Comparison of ENCODE assay signal across 13 cellular contexts in the genomic region with DNA sequence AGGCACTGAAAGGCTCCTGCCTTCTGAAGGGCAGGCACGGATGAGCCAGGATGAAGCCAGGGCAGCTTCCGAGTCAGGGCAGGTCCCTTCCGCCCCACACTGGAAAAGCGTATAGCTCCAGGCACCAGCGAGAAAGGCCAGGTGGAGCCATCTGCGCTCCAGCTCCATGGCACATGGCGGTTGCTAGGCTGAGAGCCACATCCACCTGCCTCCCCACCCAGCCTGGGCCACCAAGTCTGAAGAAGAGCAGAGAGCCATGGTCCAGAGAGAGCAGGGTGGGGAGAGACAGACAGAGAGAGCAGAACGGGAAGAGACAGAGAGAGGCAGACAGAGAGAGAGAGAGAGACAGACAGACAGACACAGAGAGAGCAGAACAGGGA. TPM values are rescaled to one million over a fixed set of nuclear protein-coding genes. Genes with fewer than 3 reads are reported as not detected.
DNase-seq lines count a peak whose midpoint lies in the region; ATAC-seq, FAIRE-seq and TF ChIP-seq lines count a peak whose summit lies in the region.
"Had no signal": no experiment of that assay in that cellular context is flagged by ENCODE, and none has a peak within 500 bp of the region (broad histone marks: within the 10 kb centered on the region; RNA-seq: fewer than 3 reads in every experiment).

No MANE protein-coding gene starts in this region.

- H4K20me1 ChIP-seq in GM12878 (ENCODE audit: control insufficient read depth, insufficient read depth): no peaks in the 10 kb centered on the region

- 77% methylated on average over 5 of the region's 8 CpGs for WGBS in A549 (ENCODE audit: missing lambda C conversion rate)
- WGBS in GM12878 (ENCODE audit: insufficient coverage, insufficient replicate concordance, low lambda C conversion rate, missing lambda C conversion rate): 62% methylated on average over 8 of the region's 8 CpGs
- no CpG with 5 or more reads among the region's 8 CpGs for WGBS in mesendoderm (ENCODE audit: extremely low coverage, insufficient coverage, low lambda C conversion rate)

- H3K9me3 ChIP-seq in A549 (no peaks in the 10 kb centered on the region), GM12878 (replicated peaks; ENCODE audit: control insufficient read depth, insufficient read depth, low read length) (no peaks in the 10 kb centered on the region)
- H3K9me3 ChIP-seq: BLaER1, breast epithelium had no signal

- H3K4ac ChIP-seq in mesendoderm (ENCODE audit: low read depth, low read length): no peak overlapping the region

- SMC1A ChIA-PET in GM12878 (lab: Charles Lee; ENCODE audit: uncharacterized antibody, unreplicated experiment): no interaction called here

- no peak overlapping the region for H2BK120ac ChIP-seq in mesendoderm (ENCODE audit: low read depth, low read length)

- H3K79me1 ChIP-seq in mesendoderm (ENCODE audit: low read length): no peaks in the 10 kb centered on the region

- H3K79me2 ChIP-seq in GM12878 (ENCODE audit: control insufficient read depth, insufficient read depth, low read length) (no peaks in the 10 kb centered on the region), mesendoderm (ENCODE audit: control insufficient read depth, insufficient read depth, low read length) (no peaks in the 10 kb centered on the region)

- in situ Hi-C loops in GM13977 (cut with MboI; ENCODE audit: low pct_unique_long_range_greater_than_20kb, low sequenced_read_pairs, unreplicated experiment): no loop called here
- in situ Hi-C loops in GM12878 (cut with MboI): no loop called here

- TF ChIP-seq EP300 in A549 (IDR thresholded peaks at IDR 0.05): no peak
- no peak for TF ChIP-seq EP300 in GM12878 (IDR thresholded peaks at IDR 0.05; ENCODE audit: borderline replicate concordance in 1 of 2, control insufficient read depth in 1 of 2, low read depth in 2 of 2, low read length in 2 of 2)

- no peak overlapping the region for H3K27ac ChIP-seq in A549
- H3K27ac ChIP-seq in GM12878 (ENCODE audit: control insufficient read depth, insufficient read depth): no peak overlapping the region
- no peak overlapping the region for H3K27ac ChIP-seq in mesendoderm (ENCODE audit: low read depth, low read length)
- H3K27ac ChIP-seq: BLaER1, breast epithelium had no signal

- no peak overlapping the region for H3K18ac ChIP-seq in mesendoderm (ENCODE audit: low read length)

- H3K4me3 ChIP-seq in A549: no peak overlapping the region
- H3K4me3 ChIP-seq in GM12878: no peak overlapping the region
- no peak overlapping the region for H3K4me3 ChIP-seq in mesendoderm (ENCODE audit: low read length)
- H3K4me3 ChIP-seq: BLaER1, breast epithelium had no signal

- TF ChIP-seq CTCF in A549 (IDR thresholded peaks at IDR 0.05): no peak
- no peak for TF ChIP-seq CTCF in GM13977 (IDR thresholded peaks at IDR 0.05; ENCODE audit: extremely low read depth, insufficient read depth, missing control alignments)
- no peak for TF ChIP-seq CTCF in GM12878 (IDR thresholded peaks at IDR 0.05 in 2 of 3, conservative IDR thresholded peaks at IDR 0.05 in 1 of 3; ENCODE audit: control insufficient read depth in 2 of 3, extremely low read depth in 1 of 3, insufficient read depth in 1 of 3, low read depth in 3 of 3, low read length in 3 of 3)

- TF ChIP-seq POLR2A in A549 (IDR thresholded peaks at IDR 0.05; ENCODE audit: low read length) (no peak), GM12878 (IDR thresholded peaks at IDR 0.05; ENCODE audit: low read depth, low read length) (no peak)

- POLR2A ChIA-PET in A549 (lab: Yijun Ruan, JAX): no interaction called here
- POLR2A ChIA-PET in GM12878 (lab: Charles Lee): no interaction called here

- CTCF ChIA-PET in A549 (lab: Yijun Ruan, JAX) (no interaction called here), GM12878 (lab: Yijun Ruan, JAX) (no interaction called here)

- no peak for TF ChIP-seq RAD21 in A549 (conservative IDR thresholded peaks at IDR 0.05 in 1 of 2, IDR thresholded peaks at IDR 0.05 in 1 of 2)
- TF ChIP-seq RAD21 in GM12878 (IDR thresholded peaks at IDR 0.05; ENCODE audit: insufficient read depth, low read depth, low read length): no peak

- FAIRE-seq in A549 (lab: Jason Lieb, UNC) (no peak), GM12878 (lab: Jason Lieb, UNC) (no peak)

- no peak overlapping the region for H2BK15ac ChIP-seq in mesendoderm (replicated peaks; ENCODE audit: low read depth)

- no peak overlapping the region for H4K5ac ChIP-seq in mesendoderm (ENCODE audit: low read length)

- no TSS peak for BruUV-seq in GM12878 (replicated peaks; lab: Mats Ljungman, UMichigan)

- intact Hi-C loops in GM12878 (cut with micrococcal nuclease; ENCODE audit: unreplicated experiment): no loop called here

- H3K4me1 ChIP-seq in A549 (peaks cover 11% of the 10 kb centered on the region), GM12878 (ENCODE audit: control insufficient read depth, insufficient read depth, low read length) (peaks cover 12% of the 10 kb centered on the region), mesendoderm (ENCODE audit: control insufficient read depth, low read depth, low read length) (no peaks in the 10 kb centered on the region)
- H3K4me1 ChIP-seq: breast epithelium had no signal

- H3K4me2 ChIP-seq in A549 (no peak overlapping the region), GM12878 (ENCODE audit: control insufficient read depth, insufficient read depth) (no peak overlapping the region), mesendoderm (ENCODE audit: low read length) (no peak overlapping the region)
- H3K4me2 ChIP-seq: BLaER1 had no signal

- H3K27me3 ChIP-seq in GM12878 (replicated peaks in 1 of 2; ENCODE audit: control insufficient read depth in 2 of 2, insufficient read depth in 2 of 2, low read length in 1 of 2) (peaks cover 0 to 2% of the 10 kb centered on the region in 2 experiments; a peak in 1 of 4 replicates), mesendoderm (ENCODE audit: insufficient read depth, low read length, poor library complexity) (peaks cover 10% of the 10 kb centered on the region)

- no peak overlapping the region for H4K8ac ChIP-seq in mesendoderm (ENCODE audit: low read depth, low read length)

- no peak overlapping the region for H2AFZ ChIP-seq in GM12878 (ENCODE audit: control insufficient read depth, low read depth, low read length)

- DNase-seq in A549 (ENCODE audit: low read depth in 1 of 2, low spot score in 1 of 2): no peak
- peak; percentile 38 for DNase-seq in GM13977 (ENCODE audit: low spot score)
- DNase-seq in GM12878 (ENCODE audit: low read depth, low spot score): no peak
- no peak for DNase-seq in mesendoderm
- no peak for DNase-seq in activated CD4-positive, CD25-positive, alpha-beta regulatory T cell treated with anti-CD3 and anti-CD28 coated beads, Interleukin-2, amount 50 U/mL, for 72 hours
- no peak for DNase-seq in NCI-H2081 treated with DMSO at 0.1 percent for 48 hours (lab: John Stamatoyannopoulos, UW)
- DNase-seq: activated CD4-positive, alpha-beta T cell treated with anti-CD3 and anti-CD28 coated beads, Interleukin-2, amount 50 U/mL, for 48 hours; activated naive CD4-positive, alpha-beta T cell; effector memory CD8-positive, alpha-beta T cell; IMR-90; NCI-H1436 treated with DMSO at 0.1 percent for 48 hours had no signal

- H2BK5ac ChIP-seq in mesendoderm (ENCODE audit: low read length): no peak overlapping the region

- H3K56ac ChIP-seq in mesendoderm (ENCODE audit: low read length): no peak overlapping the region

- no peaks in the 10 kb centered on the region for H3K36me3 ChIP-seq in GM12878 (ENCODE audit: control insufficient read depth in 2 of 2, insufficient read depth in 2 of 2, low read length in 1 of 2)
- no peaks in the 10 kb centered on the region for H3K36me3 ChIP-seq in mesendoderm (ENCODE audit: control insufficient read depth, insufficient read depth, low read length)
- H3K36me3 ChIP-seq: BLaER1, breast epithelium had no signal

- H3K9ac ChIP-seq in GM12878 (ENCODE audit: control insufficient read depth, insufficient read depth, low read length) (no peak overlapping the region), mesendoderm (ENCODE audit: low read length) (no peak overlapping the region)

- no peak overlapping the region for H3K23ac ChIP-seq in mesendoderm (ENCODE audit: low read length)

- RAD21 ChIA-PET in GM12878 (lab: Charles Lee; ENCODE audit: unreplicated experiment): no interaction called here

- H2AK5ac ChIP-seq in mesendoderm (ENCODE audit: low read length): no peak overlapping the region

- ATAC-seq in A549 (peak; percentile 29 to 32), GM12878 (peak; percentile 46)
- ATAC-seq: effector memory CD8-positive, alpha-beta T cell had no signal

RNA-seq across cellular contexts. Expression of a gene that starts 5.3 kb away (rescaled TPM):
- 0.56 and 0.77 TPM in 2 replicates for polyA plus RNA-seq in A549 (2011; rRNA removed)
- polyA plus RNA-seq in A549 (2012; cell fraction: cytosol; rRNA removed): 2.5 and 4.5 TPM in 2 replicates
- 3.3 and 3.9 TPM in 2 replicates for polyA plus RNA-seq in A549 (2012; cell fraction: nucleus; rRNA removed)
- polyA plus RNA-seq in A549 (2017; fragmentation: RNase III; extraction: RNeasy Plus Mini Kit Qiagen cat#74134 plus additional on column Dnase treatment): 2.7 to 4.2 TPM (median 4.0 TPM) in 3 replicates
- polyA minus RNA-seq in A549 (2011; rRNA and poly(A)+ RNA removed): 0.54 and 0.92 TPM in 2 replicates
- total RNA-seq in GM12878 (2013; cell fraction: nucleolus; rRNA removed): 0.46 and 0.59 TPM in 2 replicates
- 0.22 and 0.23 TPM in 2 replicates for total RNA-seq in GM12878 (2014; rRNA removed)
- total RNA-seq in GM12878 (2014; rRNA removed; fragmentation: Illumina TruSeq; extraction: Trizol): 0.27 and 0.28 TPM in 2 replicates
- total RNA-seq in GM12878 (2021): 1.0 and 1.3 TPM in 2 replicates
- polyA plus RNA-seq in GM12878 (2011; ENCODE audit: low read depth): 0.50 TPM
- not detected in 2 replicates for polyA plus RNA-seq in GM12878 (2011; rRNA removed)
- 0.05 TPM in 1 of 2 replicates, not detected in the other for polyA plus RNA-seq in GM12878 (2011; cell fraction: cytosol; rRNA removed)
- polyA plus RNA-seq in GM12878 (2011; cell fraction: nucleus; rRNA removed): 0.09 TPM in 1 of 2 replicates, not detected in the other
- 1.0 and 1.2 TPM in 2 replicates for polyA plus RNA-seq in GM12878 (2012)
- polyA plus RNA-seq in GM12878 (2014; fragmentation: Illumina TruSeq; extraction: Trizol): 0.18 TPM in 1 of 2 replicates, not detected in the other
- under 1 TPM in 1 of 2 experiments, not detected in 1; 0.05 TPM for polyA plus RNA-seq in GM12878 (2014; fragmentation: Nextera tagmentation; extraction: Ambion mirVana)
- polyA plus RNA-seq in GM12878 (2014; rRNA removed): 0.79 and 1.1 TPM in 2 replicates
- polyA plus RNA-seq in GM12878 (2016; fragmentation: Nextera tagmentation; extraction: Ambion mirVana): not detected
- 0.10 TPM in 1 of 2 replicates, not detected in the other for polyA minus RNA-seq in GM12878 (2011; rRNA and poly(A)+ RNA removed)
- not detected in 2 replicates for polyA minus RNA-seq in GM12878 (2011; cell fraction: cytosol; rRNA and poly(A)+ RNA removed)
- polyA minus RNA-seq in GM12878 (2011; cell fraction: nucleus; rRNA and poly(A)+ RNA removed): not detected in 2 replicates
- polyA plus RNA-seq in mesendoderm (2013, experiment 1 of 2): 3.8 TPM
- polyA plus RNA-seq in mesendoderm (2013, experiment 2 of 2): 4.0 TPM

RNA-seq across cellular contexts. Expression of a gene that starts 19.9 kb away (rescaled TPM):
- polyA plus RNA-seq in A549 (2011; rRNA removed) (80.4 and 101 TPM in 2 replicates), A549 (2017; fragmentation: RNase III; extraction: RNeasy Plus Mini Kit Qiagen cat#74134 plus additional on column Dnase treatment) (75.1 to 78.3 TPM (median 75.3 TPM) in 3 replicates), GM12878 (2011; rRNA removed) (46.7 and 53.3 TPM in 2 replicates), GM12878 (2014; fragmentation: Illumina TruSeq; extraction: Trizol) (66.7 and 84.0 TPM in 2 replicates), GM12878 (2014; fragmentation: Nextera tagmentation; extraction: Ambion mirVana) (10 to 100 TPM; 28.6 to 60.5 TPM), GM12878 (2014; rRNA removed) (110 and 117 TPM in 2 replicates), GM12878 (2016; fragmentation: Nextera tagmentation; extraction: Ambion mirVana) (100 to 1,000 TPM in 1 of 2 experiments, 10 to 100 TPM in 1; 67.5 to 172 TPM)
- 81.9 and 83.1 TPM in 2 replicates for polyA plus RNA-seq in A549 (2012; cell fraction: cytosol; rRNA removed)
- 55.0 and 77.6 TPM in 2 replicates for polyA plus RNA-seq in A549 (2012; cell fraction: nucleus; rRNA removed)
- polyA minus RNA-seq in A549 (2011; rRNA and poly(A)+ RNA removed): 64.7 and 66.7 TPM in 2 replicates
- 51.4 and 55.8 TPM in 2 replicates for total RNA-seq in GM12878 (2013; cell fraction: nucleolus; rRNA removed)
- total RNA-seq in GM12878 (2014; rRNA removed) (61.6 and 67.8 TPM in 2 replicates), GM12878 (2014; rRNA removed; fragmentation: Illumina TruSeq; extraction: Trizol) (38.1 and 42.5 TPM in 2 replicates), GM12878 (2021) (92.6 and 97.4 TPM in 2 replicates)
- polyA plus RNA-seq in GM12878 (2011; ENCODE audit: low read depth): 38.3 TPM
- polyA plus RNA-seq in GM12878 (2011; cell fraction: cytosol; rRNA removed): 59.7 and 66.8 TPM in 2 replicates
- polyA plus RNA-seq in GM12878 (2011; cell fraction: nucleus; rRNA removed): 63.3 and 72.6 TPM in 2 replicates
- 73.2 and 74.8 TPM in 2 replicates for polyA plus RNA-seq in GM12878 (2012)
- polyA minus RNA-seq in GM12878 (2011; rRNA and poly(A)+ RNA removed): 32.8 and 47.5 TPM in 2 replicates
- polyA minus RNA-seq in GM12878 (2011; cell fraction: cytosol; rRNA and poly(A)+ RNA removed): 24.9 and 28.1 TPM in 2 replicates
- polyA minus RNA-seq in GM12878 (2011; cell fraction: nucleus; rRNA and poly(A)+ RNA removed): 19.0 and 37.2 TPM in 2 replicates
- 173 TPM for polyA plus RNA-seq in mesendoderm (2013, experiment 1 of 2)
- 175 TPM for polyA plus RNA-seq in mesendoderm (2013, experiment 2 of 2)

RNA-seq across cellular contexts. Expression of a gene that starts 20.7 kb away (rescaled TPM):
- polyA plus RNA-seq in A549 (2011; rRNA removed): 4.9 and 5.1 TPM in 2 replicates
- 16.6 and 23.4 TPM in 2 replicates for polyA plus RNA-seq in A549 (2012; cell fraction: cytosol; rRNA removed)
- 132 and 216 TPM in 2 replicates for polyA plus RNA-seq in A549 (2012; cell fraction: nucleus; rRNA removed)
- polyA plus RNA-seq in A549 (2017; fragmentation: RNase III; extraction: RNeasy Plus Mini Kit Qiagen cat#74134 plus additional on column Dnase treatment): 15.7 to 21.9 TPM (median 20.0 TPM) in 3 replicates
- polyA minus RNA-seq in A549 (2011; rRNA and poly(A)+ RNA removed): 4.6 and 6.2 TPM in 2 replicates
- 80.2 and 99.1 TPM in 2 replicates for total RNA-seq in GM12878 (2013; cell fraction: nucleolus; rRNA removed)
- total RNA-seq in GM12878 (2014; rRNA removed): 13.9 and 17.1 TPM in 2 replicates
- total RNA-seq in GM12878 (2014; rRNA removed; fragmentation: Illumina TruSeq; extraction: Trizol): 1.8 and 2.3 TPM in 2 replicates
- total RNA-seq in GM12878 (2021): 25.4 and 26.8 TPM in 2 replicates
- polyA plus RNA-seq in GM12878 (2011; ENCODE audit: low read depth): 7.1 TPM
- 3.2 and 5.5 TPM in 2 replicates for polyA plus RNA-seq in GM12878 (2011; rRNA removed)
- 9.8 and 20.7 TPM in 2 replicates for polyA plus RNA-seq in GM12878 (2011; cell fraction: cytosol; rRNA removed)
- 125 and 131 TPM in 2 replicates for polyA plus RNA-seq in GM12878 (2011; cell fraction: nucleus; rRNA removed)
- polyA plus RNA-seq in GM12878 (2012): 30.3 and 35.7 TPM in 2 replicates
- 0.60 and 0.78 TPM in 2 replicates for polyA plus RNA-seq in GM12878 (2014; fragmentation: Illumina TruSeq; extraction: Trizol)
- under 1 TPM in 1 of 2 experiments, not detected in 1; 0.42 TPM for polyA plus RNA-seq in GM12878 (2014; fragmentation: Nextera tagmentation; extraction: Ambion mirVana)
- 17.4 and 23.0 TPM in 2 replicates for polyA plus RNA-seq in GM12878 (2014; rRNA removed)
- 10 to 100 TPM; 10.9 to 15.4 TPM for polyA plus RNA-seq in GM12878 (2016; fragmentation: Nextera tagmentation; extraction: Ambion mirVana)
- polyA minus RNA-seq in GM12878 (2011; rRNA and poly(A)+ RNA removed): 7.2 and 11.2 TPM in 2 replicates
- 8.7 and 9.5 TPM in 2 replicates for polyA minus RNA-seq in GM12878 (2011; cell fraction: cytosol; rRNA and poly(A)+ RNA removed)
- 21.6 and 34.3 TPM in 2 replicates for polyA minus RNA-seq in GM12878 (2011; cell fraction: nucleus; rRNA and poly(A)+ RNA removed)
- polyA plus RNA-seq in mesendoderm (2013, experiment 1 of 2): 38.7 TPM
- 40.8 TPM for polyA plus RNA-seq in mesendoderm (2013, experiment 2 of 2)

RNA-seq across cellular contexts. Expression of a gene that starts 37.4 kb away (rescaled TPM):
- not detected in 2 replicates for polyA plus RNA-seq in A549 (2011; rRNA removed)
- polyA plus RNA-seq in A549 (2012; cell fraction: cytosol; rRNA removed): 0.45 and 0.52 TPM in 2 replicates
- 3.9 and 4.0 TPM in 2 replicates for polyA plus RNA-seq in A549 (2012; cell fraction: nucleus; rRNA removed)
- polyA plus RNA-seq in A549 (2017; fragmentation: RNase III; extraction: RNeasy Plus Mini Kit Qiagen cat#74134 plus additional on column Dnase treatment): 0.66 to 1.0 TPM (median 0.84 TPM) in 3 replicates
- polyA minus RNA-seq in A549 (2011; rRNA and poly(A)+ RNA removed): 0.50 TPM in 1 of 2 replicates, not detected in the other
- total RNA-seq in GM12878 (2013; cell fraction: nucleolus; rRNA removed): 0.90 and 1.4 TPM in 2 replicates
- total RNA-seq in GM12878 (2014; rRNA removed): 0.34 and 0.54 TPM in 2 replicates
- not detected in 2 replicates for total RNA-seq in GM12878 (2014; rRNA removed; fragmentation: Illumina TruSeq; extraction: Trizol)
- total RNA-seq in GM12878 (2021): 0.51 and 0.74 TPM in 2 replicates
- not detected for polyA plus RNA-seq in GM12878 (2011; ENCODE audit: low read depth)
- 0.33 TPM in 1 of 2 replicates, not detected in the other for polyA plus RNA-seq in GM12878 (2011; rRNA removed)
- polyA plus RNA-seq in GM12878 (2011; cell fraction: cytosol; rRNA removed): 0.04 and 0.22 TPM in 2 replicates
- polyA plus RNA-seq in GM12878 (2011; cell fraction: nucleus; rRNA removed): 7.0 and 8.0 TPM in 2 replicates
- 1.3 and 1.5 TPM in 2 replicates for polyA plus RNA-seq in GM12878 (2012)
- not detected in 2 replicates for polyA plus RNA-seq in GM12878 (2014; fragmentation: Illumina TruSeq; extraction: Trizol)
- polyA plus RNA-seq in GM12878 (2014; fragmentation: Nextera tagmentation; extraction: Ambion mirVana): not detected
- 0.33 and 0.43 TPM in 2 replicates for polyA plus RNA-seq in GM12878 (2014; rRNA removed)
- polyA plus RNA-seq in GM12878 (2016; fragmentation: Nextera tagmentation; extraction: Ambion mirVana): under 1 TPM; 0.25 to 0.76 TPM
- 0.31 TPM in 1 of 2 replicates, not detected in the other for polyA minus RNA-seq in GM12878 (2011; rRNA and poly(A)+ RNA removed)
- not detected in 2 replicates for polyA minus RNA-seq in GM12878 (2011; cell fraction: cytosol; rRNA and poly(A)+ RNA removed)
- polyA minus RNA-seq in GM12878 (2011; cell fraction: nucleus; rRNA and poly(A)+ RNA removed): 2.1 TPM in 1 of 2 replicates, not detected in the other
- polyA plus RNA-seq in mesendoderm (2013, experiment 1 of 2): 7.0 TPM
- polyA plus RNA-seq in mesendoderm (2013, experiment 2 of 2): 6.5 TPM

RNA-seq across cellular contexts. Expression of a gene that starts 54.2 kb away (rescaled TPM):
- polyA plus RNA-seq in A549 (2011; rRNA removed) (0.13 and 0.14 TPM in 2 replicates), A549 (2017; fragmentation: RNase III; extraction: RNeasy Plus Mini Kit Qiagen cat#74134 plus additional on column Dnase treatment) (0.55 to 1.1 TPM (median 1.1 TPM) in 3 replicates), GM12878 (2011; rRNA removed) (not detected in 2 replicates), GM12878 (2014; fragmentation: Illumina TruSeq; extraction: Trizol) (not detected in 2 replicates), GM12878 (2014; fragmentation: Nextera tagmentation; extraction: Ambion mirVana) (not detected), GM12878 (2014; rRNA removed) (0.32 TPM in 1 of 2 replicates, not detected in the other), GM12878 (2016; fragmentation: Nextera tagmentation; extraction: Ambion mirVana) (not detected)
- polyA plus RNA-seq in A549 (2012; cell fraction: cytosol; rRNA removed): 0.25 and 0.53 TPM in 2 replicates
- polyA plus RNA-seq in A549 (2012; cell fraction: nucleus; rRNA removed): 3.6 and 4.2 TPM in 2 replicates
- not detected in 2 replicates for polyA minus RNA-seq in A549 (2011; rRNA and poly(A)+ RNA removed)
- not detected in 2 replicates for total RNA-seq in GM12878 (2013; cell fraction: nucleolus; rRNA removed)
- total RNA-seq in GM12878 (2014; rRNA removed) (0.17 TPM in 1 of 2 replicates, not detected in the other), GM12878 (2014; rRNA removed; fragmentation: Illumina TruSeq; extraction: Trizol) (not detected in 2 replicates), GM12878 (2021) (0.49 TPM in 1 of 2 replicates, not detected in the other)
- polyA plus RNA-seq in GM12878 (2011; ENCODE audit: low read depth): not detected
- polyA plus RNA-seq in GM12878 (2011; cell fraction: cytosol; rRNA removed): not detected in 2 replicates
- polyA plus RNA-seq in GM12878 (2011; cell fraction: nucleus; rRNA removed): 0.27 and 0.57 TPM in 2 replicates
- polyA plus RNA-seq in GM12878 (2012): 0.21 TPM in 1 of 2 replicates, not detected in the other
- polyA minus RNA-seq in GM12878 (2011; rRNA and poly(A)+ RNA removed): not detected in 2 replicates
- polyA minus RNA-seq in GM12878 (2011; cell fraction: cytosol; rRNA and poly(A)+ RNA removed): not detected in 2 replicates
- not detected in 2 replicates for polyA minus RNA-seq in GM12878 (2011; cell fraction: nucleus; rRNA and poly(A)+ RNA removed)
- 0.70 TPM for polyA plus RNA-seq in mesendoderm (2013, experiment 1 of 2)
- polyA plus RNA-seq in mesendoderm (2013, experiment 2 of 2): 0.83 TPM
